Comparison of ENCODE assay signal across 22 cellular contexts in genomic region chr1:188364927-188365449, GRCh38.
"Had no signal": no experiment of that assay in that cellular context is flagged by ENCODE, and none has a peak within 500 bp of the region (broad histone marks: within the 10 kb centered on the region; RNA-seq: fewer than 3 reads in every experiment).

No MANE protein-coding gene starts in this region.

- H3K27me3 Mint-ChIP-seq: naive thymus-derived CD8-positive, alpha-beta T cell; stimulated activated memory B cell treated with anti-CD40 and anti-IgM and Interleukin-4, amounts not matched to agents 10 μg/mL and 1 μg/mL and 100 μg/mL, for 72 hours; stimulated activated naive CD8-positive, alpha-beta T cell treated with anti-CD3 and anti-CD28 coated beads, Interleukin-15, Interleukin-2, amounts not matched to agents 100 ng/mL and 50 ng/mL, for 24 hours had no signal

- H3K27ac ChIP-seq: foreskin keratinocyte, hepatocyte, neutrophil, psoas muscle, spleen, tibial artery, upper lobe of left lung, uterus had no signal

- DNase-seq: dermis blood vessel endothelial cell; endodermal cell; erythroblast; foreskin keratinocyte; head of caudate nucleus; kidney glomerular epithelial cell; mucosa of descending colon; naive thymus-derived CD8-positive, alpha-beta T cell; psoas muscle; retina; spleen; stimulated activated CD4-positive, alpha-beta T cell treated with anti-CD3 and anti-CD28 coated beads, Interleukin-15, amount 100 ng/mL, for 24 hours; stimulated activated CD4-positive, alpha-beta T cell treated with anti-CD3 and anti-CD28 coated beads, Interleukin-1b, Interleukin-23, amount 100 ng/mL, for 48 hours; stimulated activated CD4-positive, alpha-beta T cell treated with anti-CD3 and anti-CD28 coated beads, Interleukin-4, amount 100 ng/mL, for 24 hours; tibial artery; upper lobe of left lung; uterus had no signal

- H3K4me3 ChIP-seq: hepatocyte, mucosa of descending colon, psoas muscle, spleen, tibial artery, upper lobe of left lung, uterus had no signal

- ATAC-seq: foreskin keratinocyte; mucosa of descending colon; naive thymus-derived CD8-positive, alpha-beta T cell; psoas muscle; sciatic nerve; stimulated activated memory B cell treated with anti-CD40 and anti-IgM and Interleukin-4, amounts not matched to agents 10 μg/mL and 1 μg/mL and 100 μg/mL, for 72 hours had no signal

- H3K4me1 Mint-ChIP-seq: naive thymus-derived CD8-positive, alpha-beta T cell; stimulated activated memory B cell treated with anti-CD40 and anti-IgM and Interleukin-4, amounts not matched to agents 10 μg/mL and 1 μg/mL and 100 μg/mL, for 72 hours had no signal

- H3K79me2 ChIP-seq: hepatocyte had no signal

- H3K4me2 ChIP-seq: hepatocyte had no signal

- H3K27me3 ChIP-seq: foreskin keratinocyte, hepatocyte, neutrophil, spleen, tibial artery, upper lobe of left lung, uterus had no signal

- H3K9me3 ChIP-seq: mucosa of descending colon, neutrophil, psoas muscle, tibial artery, upper lobe of left lung, uterus had no signal

- H3K36me3 ChIP-seq: neutrophil, spleen, tibial artery, upper lobe of left lung, uterus had no signal

- H2AFZ ChIP-seq: hepatocyte had no signal

- H3K27ac Mint-ChIP-seq: endodermal cell; naive thymus-derived CD8-positive, alpha-beta T cell; stimulated activated memory B cell treated with anti-CD40 and anti-IgM and Interleukin-4, amounts not matched to agents 10 μg/mL and 1 μg/mL and 100 μg/mL, for 72 hours; stimulated activated naive CD8-positive, alpha-beta T cell treated with anti-CD3 and anti-CD28 coated beads, Interleukin-15, Interleukin-2, amounts not matched to agents 100 ng/mL and 50 ng/mL, for 24 hours had no signal

- H3K36me3 Mint-ChIP-seq: naive thymus-derived CD8-positive, alpha-beta T cell; stimulated activated memory B cell treated with anti-CD40 and anti-IgM and Interleukin-4, amounts not matched to agents 10 μg/mL and 1 μg/mL and 100 μg/mL, for 72 hours had no signal

- H3K4me1 ChIP-seq: foreskin keratinocyte, psoas muscle, spleen, tibial artery, upper lobe of left lung, uterus had no signal

- H3K4me3 Mint-ChIP-seq: endodermal cell; naive thymus-derived CD8-positive, alpha-beta T cell; stimulated activated memory B cell treated with anti-CD40 and anti-IgM and Interleukin-4, amounts not matched to agents 10 μg/mL and 1 μg/mL and 100 μg/mL, for 72 hours; stimulated activated naive CD8-positive, alpha-beta T cell treated with anti-CD3 and anti-CD28 coated beads, Interleukin-15, Interleukin-2, amounts not matched to agents 100 ng/mL and 50 ng/mL, for 24 hours had no signal

- H3K9me3 Mint-ChIP-seq: endodermal cell; stimulated activated naive CD8-positive, alpha-beta T cell treated with anti-CD3 and anti-CD28 coated beads, Interleukin-15, Interleukin-2, amounts not matched to agents 100 ng/mL and 50 ng/mL, for 24 hours had no signal
